Comparison of ENCODE assay signal across 20 cellular contexts in the genomic region with DNA sequence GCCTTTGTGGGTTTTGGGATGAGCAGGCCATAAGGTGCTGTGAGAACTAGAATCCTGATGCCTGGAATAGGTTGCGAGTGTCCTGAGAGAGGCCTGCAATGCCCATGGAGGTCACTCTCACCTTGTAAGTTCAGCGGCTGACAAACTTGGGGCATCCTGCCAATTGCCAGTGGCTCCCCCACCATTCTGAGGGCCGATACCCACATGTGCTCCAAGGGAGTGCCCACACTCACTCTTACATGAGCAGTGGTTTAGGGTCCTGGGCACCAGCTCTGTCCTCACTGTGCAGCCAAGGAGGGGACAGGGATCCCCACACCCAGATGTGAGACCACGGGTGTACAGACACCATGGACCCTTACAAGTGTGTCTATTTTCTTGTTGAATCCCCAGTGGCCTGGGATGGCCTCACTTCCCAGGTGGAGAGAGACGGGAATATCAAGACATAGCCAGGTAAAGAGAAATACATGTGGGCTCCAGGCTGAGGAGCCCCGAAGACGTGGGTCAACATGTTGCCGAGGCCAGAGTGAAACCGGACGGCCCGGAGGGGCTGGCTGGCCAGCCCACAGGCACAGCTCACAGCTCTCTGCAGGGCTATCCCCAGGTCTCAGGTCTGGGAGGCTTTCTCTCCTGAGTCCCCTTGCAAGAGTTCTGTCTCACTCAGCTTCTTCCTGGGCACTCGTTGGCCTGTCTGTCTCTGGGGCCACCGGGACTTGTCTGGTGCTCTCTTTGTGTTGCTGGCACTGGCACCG. TPM values are rescaled to one million over a fixed set of nuclear protein-coding genes. Genes with fewer than 3 reads are reported as not detected.
DNase-seq lines count a peak whose midpoint lies in the region; ATAC-seq, FAIRE-seq and TF ChIP-seq lines count a peak whose summit lies in the region.
"Had no signal": no experiment of that assay in that cellular context is flagged by ENCODE, and none has a peak within 500 bp of the region (broad histone marks: within the 10 kb centered on the region; RNA-seq: fewer than 3 reads in every experiment).

No MANE protein-coding gene starts in this region.

- H3K79me1 ChIP-seq in H1 (ENCODE audit: low read depth, low read length), result no peaks in the 10 kb centered on the region

- no peak for FAIRE-seq in H1 (lab: Jason Lieb, UNC)
- FAIRE-seq: D721Med, GM12892 had no signal

- TF ChIP-seq POLR2A in H1 (IDR thresholded peaks at IDR 0.05; ENCODE audit: control extremely low read depth in 1 of 2, low read depth in 2 of 2, low read length in 2 of 2), result no peak
- TF ChIP-seq POLR2A in uterus (IDR thresholded peaks at IDR 0.05), result no peak

- H3K27me3 ChIP-seq in BLaER1 (no peaks in the 10 kb centered on the region), DND-41 (ENCODE audit: insufficient read depth, low read length, poor library complexity) (peaks cover 20% of the 10 kb centered on the region), H1 (replicated peaks in 1 of 4; ENCODE audit: control insufficient read depth in 3 of 4, extremely low read depth in 1 of 4, insufficient read depth in 3 of 4, low read length in 3 of 4) (no peaks in the 10 kb centered on the region; a peak in 1 of 7 replicates), neural progenitor cell (no peaks in the 10 kb centered on the region), uterus (no peaks in the 10 kb centered on the region), left lung (no peaks in the 10 kb centered on the region)

- H2AFZ ChIP-seq in DND-41 (ENCODE audit: low read depth, low read length) (no peak overlapping the region), H1 (ENCODE audit: low read length) (no peak overlapping the region), neural progenitor cell (replicated peaks) (peak overlapping the region; percentile 63)

- POLR2A ChIA-PET in H1 (lab: Charles Lee; ENCODE audit: partially characterized antibody), result interaction anchor here (1.5 kb wide), 1 partner anchor 23 kb away, joined by 4 read pairs; no protein-coding TSS in a partner anchor

- H3K27ac ChIP-seq in BLaER1 (peak overlapping the region; percentile 36; the same call in 1 of the 2 replicates), DND-41 (ENCODE audit: low read length) (no peak overlapping the region), H1 (ENCODE audit: low read depth, low read length) (no peak overlapping the region), neural progenitor cell (no peak overlapping the region), uterus (no peak overlapping the region), left lung (no peak overlapping the region)
- H3K27ac ChIP-seq: GM23248, KMS-11 had no signal

- H3K9ac ChIP-seq in BLaER1, result no peak overlapping the region
- H3K9ac ChIP-seq in DND-41 (ENCODE audit: low read depth, low read length), result no peak overlapping the region
- H3K9ac ChIP-seq in H1 (replicated peaks in 1 of 4; ENCODE audit: extremely low read depth in 1 of 4, low read depth in 3 of 4, low read length in 3 of 4), result no peak overlapping the region
- no peak overlapping the region for H3K9ac ChIP-seq in neural progenitor cell
- H3K9ac ChIP-seq: GM23248, KMS-11 had no signal

- peak overlapping the region; percentile 16 for H3K4me3 Mint-ChIP-seq in neural progenitor cell
- H3K4me3 Mint-ChIP-seq: CD4-positive, alpha-beta T cell; HFFc6 had no signal

- TF ChIP-seq CTCF in DND-41 (IDR thresholded peaks at IDR 0.05; ENCODE audit: borderline replicate concordance, extremely low read depth, low read length, poor library complexity, severe bottlenecking) (peak; percentile 7), H1 (IDR thresholded peaks at IDR 0.05; ENCODE audit: control extremely low read depth in 1 of 3, insufficient read depth in 1 of 3, low read depth in 1 of 3, low read length in 3 of 3) (no peak), neural progenitor cell (IDR thresholded peaks at IDR 0.05) (no peak), uterus (IDR thresholded peaks at IDR 0.05) (no peak), left lung (IDR thresholded peaks at IDR 0.05) (no peak)

- peaks cover 8% of the 10 kb centered on the region for H3K9me3 Mint-ChIP-seq in neural progenitor cell
- H3K9me3 Mint-ChIP-seq: CD4-positive, alpha-beta T cell; HFFc6 had no signal

- H3K4ac ChIP-seq in H1 (replicated peaks; ENCODE audit: insufficient read length, low read depth, low read length), result no peak overlapping the region

- no peak overlapping the region for H3K27ac Mint-ChIP-seq in neural progenitor cell
- H3K27ac Mint-ChIP-seq: CD4-positive, alpha-beta T cell; HFFc6 had no signal

- no peaks in the 10 kb centered on the region for H3K36me3 ChIP-seq in BLaER1
- no peaks in the 10 kb centered on the region for H3K36me3 ChIP-seq in DND-41 (ENCODE audit: insufficient read depth, low read length)
- no peaks in the 10 kb centered on the region for H3K36me3 ChIP-seq in H1 (ENCODE audit: control insufficient read depth in 2 of 4, insufficient read depth in 4 of 4, low read length in 3 of 4)
- no peaks in the 10 kb centered on the region for H3K36me3 ChIP-seq in neural progenitor cell
- no peaks in the 10 kb centered on the region for H3K36me3 ChIP-seq in uterus
- H3K36me3 ChIP-seq in left lung, result no peaks in the 10 kb centered on the region

- H3K4me1 ChIP-seq in BLaER1 (peaks cover 37% of the 10 kb centered on the region), DND-41 (ENCODE audit: insufficient read depth, low read length) (0 out of 2 replicates have a peak, but pooled peaks cover 3% of the 10 kb centered on the region), H1 (replicated peaks in 1 of 4; ENCODE audit: control insufficient read depth in 3 of 4, insufficient read depth in 4 of 4, low read length in 3 of 4) (peaks cover 0 to 7% (median 2%) of the 10 kb centered on the region in 4 experiments; a peak in 3 of 7 replicates), neural progenitor cell (peaks cover 16% of the 10 kb centered on the region), uterus (no peaks in the 10 kb centered on the region), left lung (peaks cover 0 to 4% of the 10 kb centered on the region in 2 donors)
- H3K4me1 ChIP-seq: Caco-2 had no signal

- H3K4me3 ChIP-seq in BLaER1, result no peak overlapping the region
- no peak overlapping the region for H3K4me3 ChIP-seq in DND-41 (ENCODE audit: low read depth in 1 of 2, low read length in 2 of 2)
- no peak overlapping the region for H3K4me3 ChIP-seq in H1 (ENCODE audit: extremely low read depth in 1 of 4, insufficient read depth in 2 of 4, low read depth in 3 of 4, low read length in 4 of 4)
- no peak overlapping the region for H3K4me3 ChIP-seq in neural progenitor cell
- H3K4me3 ChIP-seq in uterus, result no peak overlapping the region
- no peak overlapping the region for H3K4me3 ChIP-seq in left lung
- H3K4me3 ChIP-seq: GM23248 had no signal

- H2BK12ac ChIP-seq in H1 (ENCODE audit: low read depth, low read length), result peak overlapping the region; percentile 88; the same call in 1 of the 2 replicates

- H3K4me1 Mint-ChIP-seq in neural progenitor cell, result peaks cover 30% of the 10 kb centered on the region

- no peaks in the 10 kb centered on the region for H3K36me3 Mint-ChIP-seq in neural progenitor cell

- H2AK5ac ChIP-seq in H1 (ENCODE audit: low read depth, low read length), result no peak overlapping the region

- H3K79me2 ChIP-seq in DND-41 (ENCODE audit: insufficient read depth, low read length), result no peaks in the 10 kb centered on the region
- H3K79me2 ChIP-seq in H1 (ENCODE audit: control insufficient read depth in 1 of 2, insufficient read depth in 2 of 2, low read length in 2 of 2), result no peaks in the 10 kb centered on the region
- no peaks in the 10 kb centered on the region for H3K79me2 ChIP-seq in neural progenitor cell (ENCODE audit: low read depth)

- no peaks in the 10 kb centered on the region for H3K23me2 ChIP-seq in H1 (ENCODE audit: low read depth, low read length)

- WGBS in H1 (ENCODE audit: extremely low coverage in 1 of 2, insufficient coverage in 1 of 2, insufficient read length in 1 of 2, insufficient replicate concordance in 2 of 2, low coverage in 1 of 2, low lambda C conversion rate in 2 of 2, missing lambda C conversion rate in 1 of 2), 2 experiments, result 95% methylated on average over 14 of the region's 14 CpGs; no CpG with 5 or more reads in 1 of the 2 experiments

- DNase-seq in DND-41 (no peak), H1 (ENCODE audit: low read depth in 1 of 2, low spot score in 2 of 2) (peak in 1 of 2 experiments; percentile 39), neural progenitor cell (ENCODE audit: low spot score) (no peak), AG08395 (ENCODE audit: low spot score) (no peak), uterus (no peak), left lung (no peak)
- DNase-seq: C1 segment of cervical spinal cord; Caco-2; CD4-positive, alpha-beta T cell; GDM1; GM23248; H7; HFFc6 had no signal

- H3K9me3 ChIP-seq in BLaER1, result no peaks in the 10 kb centered on the region
- H3K9me3 ChIP-seq in DND-41 (ENCODE audit: insufficient read depth, low read length, severe bottlenecking), result no peaks in the 10 kb centered on the region
- H3K9me3 ChIP-seq in H1 (ENCODE audit: insufficient read depth in 2 of 2, low read depth in 1 of 2, low read length in 1 of 2), result no peaks in the 10 kb centered on the region
- no peaks in the 10 kb centered on the region for H3K9me3 ChIP-seq in neural progenitor cell (ENCODE audit: low read depth)
- no peaks in the 10 kb centered on the region for H3K9me3 ChIP-seq in uterus
- no peaks in the 10 kb centered on the region for H3K9me3 ChIP-seq in left lung
- H3K9me3 ChIP-seq: Caco-2 had no signal

- peak overlapping the region; percentile 80 for H2BK20ac ChIP-seq in H1 (ENCODE audit: low read length)

- H3K4me2 ChIP-seq in BLaER1, result peak overlapping the region; percentile 56
- no peak overlapping the region for H3K4me2 ChIP-seq in DND-41 (ENCODE audit: insufficient read depth, low read length)
- H3K4me2 ChIP-seq in H1 (ENCODE audit: insufficient read depth in 1 of 2, low read depth in 2 of 2, low read length in 2 of 2), result no peak overlapping the region
- H3K4me2 ChIP-seq in neural progenitor cell, result no peak overlapping the region
- H3K4me2 ChIP-seq: KMS-11 had no signal

- no peak overlapping the region for H4K8ac ChIP-seq in H1 (ENCODE audit: extremely low read depth, insufficient read depth, low read length)

- TF ChIP-seq EP300 in H1 (IDR thresholded peaks at IDR 0.05; ENCODE audit: borderline replicate concordance in 1 of 2, low read depth in 2 of 2, low read length in 2 of 2), result no peak

- H3F3A ChIP-seq in neural progenitor cell (ENCODE audit: low read depth), result peaks cover 5% of the 10 kb centered on the region

- no peak overlapping the region for H4K5ac ChIP-seq in H1 (ENCODE audit: insufficient read length, low read depth, low read length)

- CTCF ChIA-PET in H1 (lab: Charles Lee; ENCODE audit: partially characterized antibody), result interaction anchor here (0.6 to 18.5 kb wide), 22 partner anchors 8 to 304 kb away, joined by 3 to 328 read pairs (median 4); a partner anchor contains a TSS

- intact Hi-C loops in uterus (cut with DNase I; ENCODE audit: low total_unique reads), result loop anchor here (10.0 kb wide), 1 partner anchor 163 kb away; no protein-coding TSS in a partner anchor
- intact Hi-C loops in left lung (cut with DNase I), result loop anchor here in 1 of 2 donors (10.0 kb wide), 1 partner anchor 163 kb away; no protein-coding TSS in a partner anchor

- no peak overlapping the region for H3K23ac ChIP-seq in H1 (ENCODE audit: insufficient read length)

- no peak overlapping the region for H2BK120ac ChIP-seq in H1 (replicated peaks; ENCODE audit: low read depth, low read length)

- H4K20me1 ChIP-seq in BLaER1 (no peaks in the 10 kb centered on the region), DND-41 (ENCODE audit: insufficient read depth, low read length) (no peaks in the 10 kb centered on the region), H1 (replicated peaks in 1 of 2; ENCODE audit: control insufficient read depth in 1 of 2, insufficient read depth in 2 of 2, low read length in 2 of 2) (no peaks in the 10 kb centered on the region), neural progenitor cell (ENCODE audit: low read depth) (no peaks in the 10 kb centered on the region)

- no peak for ATAC-seq in DND-41 (ENCODE audit: insufficient read depth, low read depth)
- no peak for ATAC-seq in HG03460 (IDR thresholded peaks at IDR 0.05; ENCODE audit: unreplicated experiment)
- no peak for ATAC-seq in left lung

- H3K27me3 Mint-ChIP-seq in neural progenitor cell (ENCODE audit: insufficient read depth, low read depth), result peaks cover 11% of the 10 kb centered on the region
- H3K27me3 Mint-ChIP-seq: CD4-positive, alpha-beta T cell had no signal

- H2BK15ac ChIP-seq in H1 (ENCODE audit: low read length), result peak overlapping the region; percentile 100; the same call in 1 of the 2 replicates

- no peak overlapping the region for H4K91ac ChIP-seq in H1 (replicated peaks; ENCODE audit: insufficient read length, low read length)

- no peak overlapping the region for H3K56ac ChIP-seq in H1 (replicated peaks; ENCODE audit: insufficient read length, low read depth, low read length)

- no peak overlapping the region for H2BK5ac ChIP-seq in H1 (ENCODE audit: low read depth, low read length)

- no peak overlapping the region for H3K18ac ChIP-seq in H1 (ENCODE audit: extremely low read depth, low read length)

- no peak overlapping the region for H3K14ac ChIP-seq in H1 (ENCODE audit: insufficient read length)

- no peak for TF ChIP-seq RAD21 in H1 (IDR thresholded peaks at IDR 0.05 in 1 of 2, conservative IDR thresholded peaks at IDR 0.05 in 1 of 2; ENCODE audit: low read depth in 2 of 2, low read length in 2 of 2)

RNA-seq across cellular contexts. Expression of a gene that starts 2.0 kb away (rescaled TPM):
- 0.19 TPM in 1 of 2 replicates, not detected in the other for total RNA-seq in H1 (2021; fragmentation: NEBNext Ultra II Directional; extraction: Animal tissue kit (Norgen Biotek cat#: 25700))
- polyA plus RNA-seq in H1 (2011; rRNA removed), result 0.05 and 0.08 TPM in 2 replicates
- 0.09 TPM for polyA plus RNA-seq in H1 (2011; cell fraction: cytosol; rRNA removed)
- polyA plus RNA-seq in H1 (2011; cell fraction: nucleus; rRNA removed), result 0.13 TPM
- polyA plus RNA-seq in H1 (2012, experiment 1 of 2), result not detected in 4 replicates
- not detected for polyA plus RNA-seq in H1 (2012, experiment 2 of 2)
- not detected for polyA plus RNA-seq in H1 (2013, experiment 1 of 2)
- not detected for polyA plus RNA-seq in H1 (2013, experiment 2 of 2)
- 0.09 TPM in 1 of 2 replicates, not detected in the other for polyA minus RNA-seq in H1 (2011; rRNA and poly(A)+ RNA removed)
- polyA minus RNA-seq in H1 (2011; cell fraction: cytosol; rRNA and poly(A)+ RNA removed), result not detected
- polyA minus RNA-seq in H1 (2011; cell fraction: nucleus; rRNA and poly(A)+ RNA removed), result not detected
- total RNA-seq in neural progenitor cell (ENCODE audit: low replicate concordance) (not detected in 2 replicates), uterus (not detected), left lung (not detected)
- total RNA-seq: A172; Caco-2; CD4-positive, alpha-beta T cell; Daoy; GM23248; H7; HFFc6 had no signal
- polyA plus RNA-seq: GM23248 had no signal

RNA-seq across cellular contexts. Expression of a gene that starts 30.1 kb away (rescaled TPM):
- total RNA-seq in H1 (2021; fragmentation: NEBNext Ultra II Directional; extraction: Animal tissue kit (Norgen Biotek cat#: 25700)), result 53.2 and 58.1 TPM in 2 replicates
- 184 and 185 TPM in 2 replicates for polyA plus RNA-seq in H1 (2011; rRNA removed)
- polyA plus RNA-seq in H1 (2011; cell fraction: cytosol; rRNA removed), result 84.3 TPM
- polyA plus RNA-seq in H1 (2011; cell fraction: nucleus; rRNA removed), result 66.5 TPM
- polyA plus RNA-seq in H1 (2012, experiment 1 of 2), result 61.6 to 108 TPM (median 99.6 TPM) in 4 replicates
- polyA plus RNA-seq in H1 (2012, experiment 2 of 2), result 128 TPM
- 68.4 TPM for polyA plus RNA-seq in H1 (2013, experiment 1 of 2)
- 77.9 TPM for polyA plus RNA-seq in H1 (2013, experiment 2 of 2)
- polyA minus RNA-seq in H1 (2011; rRNA and poly(A)+ RNA removed), result 35.0 and 38.7 TPM in 2 replicates
- polyA minus RNA-seq in H1 (2011; cell fraction: cytosol; rRNA and poly(A)+ RNA removed), result 54.3 TPM
- polyA minus RNA-seq in H1 (2011; cell fraction: nucleus; rRNA and poly(A)+ RNA removed), result 21.1 TPM
- total RNA-seq in neural progenitor cell (ENCODE audit: low replicate concordance) (20.8 and 58.0 TPM in 2 replicates), uterus (1,000 to 10,000 TPM in 1 of 4 donors, 100 to 1,000 TPM in 3; 205 to 1,148 (median 624) TPM), left lung (100 to 1,000 TPM; 628 to 714 TPM)

RNA-seq across cellular contexts. Expression of a gene that starts 39.4 kb away (rescaled TPM):
- total RNA-seq in H1 (2021; fragmentation: NEBNext Ultra II Directional; extraction: Animal tissue kit (Norgen Biotek cat#: 25700)), result not detected in 2 replicates
- polyA plus RNA-seq in H1 (2011; rRNA removed), result not detected in 2 replicates
- polyA plus RNA-seq in H1 (2011; cell fraction: cytosol; rRNA removed), result not detected
- not detected for polyA plus RNA-seq in H1 (2011; cell fraction: nucleus; rRNA removed)
- not detected in 4 replicates for polyA plus RNA-seq in H1 (2012, experiment 1 of 2)
- polyA plus RNA-seq in H1 (2012, experiment 2 of 2), result not detected
- polyA plus RNA-seq in H1 (2013, experiment 1 of 2), result not detected
- not detected for polyA plus RNA-seq in H1 (2013, experiment 2 of 2)
- not detected in 2 replicates for polyA minus RNA-seq in H1 (2011; rRNA and poly(A)+ RNA removed)
- polyA minus RNA-seq in H1 (2011; cell fraction: cytosol; rRNA and poly(A)+ RNA removed), result not detected
- not detected for polyA minus RNA-seq in H1 (2011; cell fraction: nucleus; rRNA and poly(A)+ RNA removed)
- not detected in 2 replicates for total RNA-seq in neural progenitor cell (ENCODE audit: low replicate concordance)
- total RNA-seq in uterus, result not detected
- total RNA-seq in left lung, result not detected
- total RNA-seq: A172; Caco-2; CD4-positive, alpha-beta T cell; Daoy; GM23248; H7; HFFc6 had no signal
- polyA plus RNA-seq: GM23248 had no signal
